ENCODE assay signal across 10 cellular contexts in genomic region chr2:84314250-84314649, GRCh38.
"Had no signal": no experiment of that assay in that cellular context is flagged by ENCODE, and none has a peak within 500 bp of the region (broad histone marks: within the 10 kb centered on the region; RNA-seq: fewer than 3 reads in every experiment).

No MANE protein-coding gene starts in this region.

- H3K27me3 ChIP-seq: ascending aorta, breast epithelium, cardiac muscle cell, colonic mucosa, gastrocnemius medialis had no signal

- H3K27ac ChIP-seq: ascending aorta, breast epithelium, cardiac muscle cell, colonic mucosa, epithelial cell of prostate, foreskin keratinocyte, gastrocnemius medialis, heart right ventricle had no signal

- H3K4me3 ChIP-seq: ascending aorta, breast epithelium, cardiac muscle cell, colonic mucosa, gastrocnemius medialis, heart right ventricle had no signal

- H3K9me3 ChIP-seq: ascending aorta, breast epithelium, colonic mucosa, gastrocnemius medialis, heart right ventricle had no signal

- H3K4me1 ChIP-seq: ascending aorta, breast epithelium, colonic mucosa, foreskin keratinocyte, gastrocnemius medialis, heart right ventricle had no signal

- DNase-seq: activated gamma-delta T cell, cerebellar nuclear complex had no signal

- H3K36me3 ChIP-seq: ascending aorta, breast epithelium, cardiac muscle cell, colonic mucosa, gastrocnemius medialis, heart right ventricle had no signal
